ENCODE assay signal across 7 cellular contexts in the genomic region with DNA sequence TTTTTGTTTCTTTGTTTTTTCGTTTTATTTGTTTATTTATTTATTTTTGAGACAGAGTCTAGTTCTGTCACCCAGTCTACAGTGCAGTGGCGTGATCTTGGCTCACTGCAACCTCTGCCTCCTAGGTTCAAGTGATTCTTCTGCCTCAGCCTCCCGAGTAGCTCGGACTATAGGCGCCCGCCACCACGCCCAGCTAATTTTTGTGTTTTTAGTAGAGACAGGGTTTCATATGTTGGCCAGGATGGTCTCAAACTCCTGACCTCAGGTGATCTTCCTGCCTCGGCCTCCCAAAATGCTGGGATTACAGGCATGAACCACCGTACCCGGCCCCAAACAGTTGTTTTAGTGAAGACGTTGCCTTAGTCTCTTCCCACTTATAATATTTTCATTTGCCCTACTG.
DNase-seq lines count a peak whose midpoint lies in the region; ATAC-seq and TF ChIP-seq lines count a peak whose summit lies in the region.
"Not testable (repeated sequence)": the region's sequence is repeated elsewhere in the genome, so short reads cannot be mapped to it uniquely, and the experiment has no call there.

No MANE protein-coding gene starts in this region.

- H3K4me1 ChIP-seq in HCT116 (ENCODE audit: control insufficient read depth in 1 of 2, insufficient read depth in 2 of 2, low read length in 2 of 2) (peaks cover 57 to 78% of the 10 kb centered on the region in 2 experiments), mammary epithelial cell (ENCODE audit: insufficient read depth, low read length) (peaks cover 33% of the 10 kb centered on the region), foreskin keratinocyte (peaks cover 22% of the 10 kb centered on the region), trophoblast cell (ENCODE audit: control insufficient read depth in 1 of 2, insufficient read depth in 2 of 2, low read length in 2 of 2) (peaks cover 11 to 16% of the 10 kb centered on the region in 2 experiments), tibial artery (peaks cover 11 to 57% (median 44%) of the 10 kb centered on the region in 4 donors)

- H3K4me2 ChIP-seq in HCT116 (ENCODE audit: low read length): peak overlapping the region; percentile 82
- not testable (repeated sequence) for H3K4me2 ChIP-seq in mammary epithelial cell (ENCODE audit: insufficient read depth, low read depth, low read length); trophoblast cell (ENCODE audit: low read length)

- not testable (repeated sequence) for H2BK12ac ChIP-seq in trophoblast cell (ENCODE audit: low read length)

- not testable (repeated sequence) for ATAC-seq in HCT116, foreskin keratinocyte

- in situ Hi-C loops in mammary epithelial cell (cut with MboI; ENCODE audit: low sequenced_read_pairs in 2 of 2): loop anchor here in 1 of 2 donors (10.0 kb wide), 1 partner anchor 114 kb away; no protein-coding TSS in a partner anchor

- H3K4me3 ChIP-seq in HCT116 (replicated peaks in 1 of 2; ENCODE audit: low read depth in 1 of 2, low read length in 2 of 2): peak overlapping the region in 1 of 2 experiments; percentile 11; a peak in 2 of 4 replicates
- H3K4me3 ChIP-seq in mammary epithelial cell (replicated peaks in 1 of 3; ENCODE audit: insufficient read depth in 1 of 3, low read depth in 2 of 3, low read length in 3 of 3); trophoblast cell (ENCODE audit: low read depth, low read length); tibial artery: not testable (repeated sequence)

- dilution Hi-C loops in mammary epithelial cell (cut with HindIII; ENCODE audit: low sequenced_read_pairs): not testable (repeated sequence)

- TF ChIP-seq RAD21 in HCT116 (IDR thresholded peaks at IDR 0.05; ENCODE audit: low read depth): not testable (repeated sequence)

- not testable (repeated sequence) for TF ChIP-seq POLR2A in HCT116 (IDR thresholded peaks at IDR 0.05; ENCODE audit: borderline replicate concordance, extremely low read depth, insufficient read depth, insufficient read length)

- peak overlapping the region; percentile 64 for H3K9ac ChIP-seq in HCT116 (ENCODE audit: low read length)
- H3K9ac ChIP-seq in mammary epithelial cell (ENCODE audit: insufficient read depth, low read length); trophoblast cell (ENCODE audit: low read length): not testable (repeated sequence)

- intact Hi-C loops in HCT116 (cut with micrococcal nuclease); tibial artery (cut with DNase I; ENCODE audit: low total_unique reads): not testable (repeated sequence)
- intact Hi-C loops in mammary epithelial cell (cut with micrococcal nuclease): loop anchor here (5.0 kb wide), 2 partner anchors 182 to 1432 kb away; partner anchors contain the start of gene MCTP2

- H3K79me1 ChIP-seq in trophoblast cell (ENCODE audit: low read length): peaks cover 22% of the 10 kb centered on the region

- not testable (repeated sequence) for H2AFZ ChIP-seq in HCT116 (ENCODE audit: low read depth, low read length, poor library complexity, severe bottlenecking); mammary epithelial cell (ENCODE audit: low read depth, low read length); trophoblast cell (ENCODE audit: insufficient read depth, low read length, poor library complexity)

- not testable (repeated sequence) for H3K9me2 ChIP-seq in HCT116 (ENCODE audit: insufficient read depth)

- H4K20me1 ChIP-seq in HCT116 (ENCODE audit: insufficient read depth); mammary epithelial cell (ENCODE audit: insufficient read depth, low read length): not testable (repeated sequence)

- RAD21 ChIA-PET in HCT116 (lab: Charles Lee; ENCODE audit: low non-redundant PET in 1 of 2, low total read pairs in 2 of 2, uncharacterized antibody in 2 of 2, unreplicated experiment in 2 of 2): not testable (repeated sequence)

- H3K27ac ChIP-seq in HCT116 (ENCODE audit: low read depth, low read length): peak overlapping the region; percentile 99
- H3K27ac ChIP-seq in RWPE1: peak overlapping the region; percentile 96
- H3K27ac ChIP-seq in mammary epithelial cell (ENCODE audit: insufficient read depth, low read depth, low read length): peak overlapping the region; percentile 87
- peak overlapping the region; percentile 78 for H3K27ac ChIP-seq in foreskin keratinocyte
- H3K27ac ChIP-seq in trophoblast cell (ENCODE audit: low read depth, low read length): not testable (repeated sequence)
- peak overlapping the region; percentile 98 to 99 for H3K27ac ChIP-seq in tibial artery

- CTCF ChIA-PET in HCT116 (lab: Charles Lee) (interaction anchor here (1.1 to 1.6 kb wide), 3 partner anchors 99 to 121 kb away, joined by 3 to 5 read pairs (median 5); partner anchors contain the start of gene CHD2), RWPE1 (lab: Yijun Ruan, JAX) (interaction anchor here (0.6 to 0.7 kb wide), 2 partner anchors 181 to 1319 kb away, joined by 3 to 9 read pairs; no protein-coding TSS in a partner anchor)
- CTCF ChIA-PET in mammary epithelial cell (lab: Charles Lee; ENCODE audit: low non-redundant PET): not testable (repeated sequence)

- H3K27me3 ChIP-seq in HCT116 (ENCODE audit: insufficient read depth, low read length); mammary epithelial cell (ENCODE audit: insufficient read depth, low read length); foreskin keratinocyte; trophoblast cell (ENCODE audit: insufficient read depth, low read length); tibial artery: not testable (repeated sequence)

- POLR2A ChIA-PET in HCT116 (lab: Charles Lee): interaction anchor here (1.4 to 2.8 kb wide), 6 partner anchors 31 to 107 kb away, joined by 4 to 17 read pairs (median 11); partner anchors contain the start of gene CHD2
- POLR2A ChIA-PET in RWPE1 (lab: Yijun Ruan, JAX; ENCODE audit: low non-redundant PET): not testable (repeated sequence)

- TF ChIP-seq CTCF in HCT116 (IDR thresholded peaks at IDR 0.05 in 2 of 3, conservative IDR thresholded peaks at IDR 0.05 in 1 of 3; ENCODE audit: borderline replicate concordance in 1 of 3, insufficient read depth in 1 of 3, low read depth in 2 of 3, low read length in 2 of 3); RWPE1 (conservative IDR thresholded peaks at IDR 0.05; ENCODE audit: low read depth); mammary epithelial cell (conservative IDR thresholded peaks at IDR 0.05 in 1 of 2, IDR thresholded peaks at IDR 0.05 in 1 of 2; ENCODE audit: extremely low read depth in 1 of 2, insufficient read depth in 1 of 2, low read depth in 1 of 2, low read length in 2 of 2); foreskin keratinocyte (conservative IDR thresholded peaks at IDR 0.05); tibial artery (IDR thresholded peaks at IDR 0.05): not testable (repeated sequence)

- H4K91ac ChIP-seq in trophoblast cell (ENCODE audit: low read depth, low read length): peak overlapping the region; percentile 33

- not testable (repeated sequence) for H4K8ac ChIP-seq in trophoblast cell (ENCODE audit: low read depth, low read length)

- WGBS in mammary epithelial cell (ENCODE audit: low coverage, missing lambda C conversion rate): 99% methylated on average over 11 of the region's 11 CpGs
- no CpG with 5 or more reads among the region's 11 CpGs for WGBS in trophoblast cell (ENCODE audit: extremely low coverage, insufficient coverage, insufficient read length)

- H2BK5ac ChIP-seq in trophoblast cell (ENCODE audit: low read depth, low read length, poor library complexity): not testable (repeated sequence)

- H2AK5ac ChIP-seq in trophoblast cell (ENCODE audit: low read length): not testable (repeated sequence)

- DNase-seq in HCT116 (ENCODE audit: low read depth, low spot score); RWPE1 (ENCODE audit: low spot score); mammary epithelial cell; foreskin keratinocyte; trophoblast cell; tibial artery: not testable (repeated sequence)
- DNase-seq in activated CD8-positive, alpha-beta memory T cell treated with anti-CD3 and anti-CD28 coated beads, Interleukin-2, amount 50 U/mL, for 48 hours: peak; percentile 20

- H3K18ac ChIP-seq in trophoblast cell (ENCODE audit: low read length): not testable (repeated sequence)

- H2BK120ac ChIP-seq in trophoblast cell (ENCODE audit: insufficient read depth, low read length, poor library complexity): not testable (repeated sequence)

- not testable (repeated sequence) for BruUV-seq in HCT116 (replicated peaks; lab: Mats Ljungman, UMichigan); mammary epithelial cell (replicated peaks; lab: Mats Ljungman, UMichigan)

- not testable (repeated sequence) for H3K36me3 ChIP-seq in HCT116 (ENCODE audit: control insufficient read depth in 1 of 2, insufficient read depth in 2 of 2, low read length in 2 of 2); mammary epithelial cell (ENCODE audit: insufficient read depth, low read length); trophoblast cell (ENCODE audit: control insufficient read depth in 1 of 2, insufficient read depth in 2 of 2, low read length in 2 of 2); tibial artery

- H3K23ac ChIP-seq in trophoblast cell (ENCODE audit: low read length): not testable (repeated sequence)

- not testable (repeated sequence) for H3K79me2 ChIP-seq in HCT116 (ENCODE audit: insufficient read depth, low read length); mammary epithelial cell (ENCODE audit: insufficient read depth, low read length); trophoblast cell (ENCODE audit: control insufficient read depth, insufficient read depth, low read length, poor library complexity)

- H3K9me3 ChIP-seq in HCT116 (ENCODE audit: control insufficient read depth in 1 of 2, insufficient read depth in 1 of 2, low read depth in 1 of 2, low read length in 2 of 2); mammary epithelial cell (replicated peaks; ENCODE audit: insufficient read depth, low read length); trophoblast cell (ENCODE audit: insufficient read depth, low read depth, low read length); tibial artery: not testable (repeated sequence)

- H4K12ac ChIP-seq in trophoblast cell (ENCODE audit: low read depth, low read length): not testable (repeated sequence)

- H3K4ac ChIP-seq in trophoblast cell (ENCODE audit: low read depth, low read length): not testable (repeated sequence)

- not testable (repeated sequence) for H3K14ac ChIP-seq in trophoblast cell (ENCODE audit: low read length)
